In the genomic region with DNA sequence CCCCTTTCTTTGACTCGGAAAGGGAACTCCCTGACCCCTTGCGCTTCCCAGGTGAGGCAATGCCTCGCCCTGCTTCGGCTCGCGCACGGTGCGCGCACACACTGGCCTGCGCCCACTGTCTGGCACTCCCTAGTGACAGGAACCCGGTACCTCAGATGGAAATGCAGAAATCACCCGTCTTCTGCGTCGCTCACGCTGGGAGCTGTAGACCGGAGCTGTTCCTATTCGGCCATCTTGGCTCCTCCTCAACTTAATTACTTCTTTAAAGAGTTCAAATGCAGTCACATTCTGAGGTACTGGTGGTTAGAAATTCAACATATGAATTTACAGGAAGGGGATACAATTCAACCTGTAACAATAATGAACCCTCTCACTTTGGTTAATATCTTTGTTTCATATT, we compare ENCODE assay signal across 13 cellular contexts. TPM values are rescaled to one million over a fixed set of nuclear protein-coding genes. Genes with fewer than 3 reads are reported as not detected.
DNase-seq lines count a peak whose midpoint lies in the region; ATAC-seq, FAIRE-seq and TF ChIP-seq lines count a peak whose summit lies in the region.
"Not testable (repeated sequence)": the region's sequence is repeated elsewhere in the genome, so short reads cannot be mapped to it uniquely, and the experiment has no call there.
"Had no signal": no experiment of that assay in that cellular context is flagged by ENCODE, and none has a peak within 500 bp of the region (broad histone marks: within the 10 kb centered on the region; RNA-seq: fewer than 3 reads in every experiment).

No MANE protein-coding gene starts in this region.

- H3T11ph ChIP-seq in H9 (ENCODE audit: low read length): not testable (repeated sequence)

- CTCF ChIA-PET in H1 (lab: Charles Lee; ENCODE audit: partially characterized antibody): not testable (repeated sequence)

- ATAC-seq in natural killer cell: not testable (repeated sequence)

- H2BK120ac ChIP-seq in H9 (ENCODE audit: low read depth, low read length, poor library complexity, severe bottlenecking); H1 (replicated peaks; ENCODE audit: low read depth, low read length): not testable (repeated sequence)

- not testable (repeated sequence) for H2BK12ac ChIP-seq in H9 (ENCODE audit: insufficient read length, low read depth, low read length); H1 (ENCODE audit: low read depth, low read length)

- not testable (repeated sequence) for TF ChIP-seq CTCF in H9 (conservative IDR thresholded peaks at IDR 0.05); H1 (IDR thresholded peaks at IDR 0.05; ENCODE audit: control extremely low read depth in 1 of 3, insufficient read depth in 1 of 3, low read depth in 1 of 3, low read length in 3 of 3); natural killer cell (IDR thresholded peaks at IDR 0.05)

- not testable (repeated sequence) for H2AK5ac ChIP-seq in H9 (ENCODE audit: insufficient read length, low read length); H1 (ENCODE audit: low read depth, low read length)

- H3K4me1 ChIP-seq in H9 (ENCODE audit: insufficient read depth, low read length); H1 (replicated peaks in 1 of 4; ENCODE audit: control insufficient read depth in 3 of 4, insufficient read depth in 4 of 4, low read length in 3 of 4): not testable (repeated sequence)

- peaks cover 0 to 23% (median 0%) of the 10 kb centered on the region in 3 experiments; a peak in 2 of 7 replicates for H3K36me3 Mint-ChIP-seq in H9 (ENCODE audit: insufficient read depth in 1 of 3, low read depth in 3 of 3)
- not testable (repeated sequence) for H3K36me3 Mint-ChIP-seq in activated CD4-positive, alpha-beta T cell treated with anti-CD3 and anti-CD28 coated beads, Interleukin-2, amount 10 ng/mL, durations not matched to agents 24 days and 14 days (ENCODE audit: low read depth); natural killer cell

- not testable (repeated sequence) for H3K79me1 ChIP-seq in H9 (ENCODE audit: insufficient read depth, low read depth, low read length, poor library complexity, severe bottlenecking); H1 (ENCODE audit: low read depth, low read length)

- H3K79me2 ChIP-seq in H9 (ENCODE audit: insufficient read depth, low read length); H1 (ENCODE audit: control insufficient read depth in 1 of 2, insufficient read depth in 2 of 2, low read length in 2 of 2): not testable (repeated sequence)

- H3K36me3 ChIP-seq in H1 (ENCODE audit: control insufficient read depth in 2 of 4, insufficient read depth in 4 of 4, low read length in 3 of 4): not testable (repeated sequence)

- TF ChIP-seq POLR2A in H1 (IDR thresholded peaks at IDR 0.05; ENCODE audit: control extremely low read depth in 1 of 2, low read depth in 2 of 2, low read length in 2 of 2): not testable (repeated sequence)

- H3K9me3 ChIP-seq in H9 (ENCODE audit: control insufficient read depth, low read depth, low read length); H1 (ENCODE audit: insufficient read depth in 2 of 2, low read depth in 1 of 2, low read length in 1 of 2): not testable (repeated sequence)

- intact Hi-C loops in activated CD4-positive, alpha-beta T cell treated with anti-CD3 and anti-CD28 coated beads, Interleukin-2, amount 10 ng/mL, durations not matched to agents 24 days and 14 days (cut with micrococcal nuclease): loop anchor here (5.0 kb wide), 2 partner anchors 50 to 205 kb away; no protein-coding TSS in a partner anchor
- intact Hi-C loops in natural killer cell (cut with micrococcal nuclease): not testable (repeated sequence)

- not testable (repeated sequence) for FAIRE-seq in H1 (lab: Jason Lieb, UNC)

- H2AFZ ChIP-seq in H9 (ENCODE audit: low read length); H1 (ENCODE audit: low read length): not testable (repeated sequence)

- H3K9me3 Mint-ChIP-seq in H9: peaks cover 11% of the 10 kb centered on the region in 2 experiments; a peak in 4 of 5 replicates
- H3K9me3 Mint-ChIP-seq in activated CD4-positive, alpha-beta T cell treated with anti-CD3 and anti-CD28 coated beads, Interleukin-2, amount 10 ng/mL, durations not matched to agents 24 days and 14 days: peaks cover 15% of the 10 kb centered on the region
- not testable (repeated sequence) for H3K9me3 Mint-ChIP-seq in natural killer cell

- TF ChIP-seq EP300 in H1 (IDR thresholded peaks at IDR 0.05; ENCODE audit: borderline replicate concordance in 1 of 2, low read depth in 2 of 2, low read length in 2 of 2): not testable (repeated sequence)

- not testable (repeated sequence) for H3K27me3 Mint-ChIP-seq in H9 (ENCODE audit: low read depth); natural killer cell (ENCODE audit: low read depth in 2 of 2)
- peaks cover 11% of the 10 kb centered on the region for H3K27me3 Mint-ChIP-seq in activated CD4-positive, alpha-beta T cell treated with anti-CD3 and anti-CD28 coated beads, Interleukin-2, amount 10 ng/mL, durations not matched to agents 24 days and 14 days

- DNase-seq in DMS114 treated with DMSO at 0.1 percent for 48 hours (lab: John Stamatoyannopoulos, UW; ENCODE audit: unreplicated experiment) (peak; percentile 43), H9 (peak; percentile 55), NCI-H146 (lab: John Stamatoyannopoulos, UW) (peak; percentile 26), NCI-H748 treated with DMSO at 0.1 percent for 48 hours (lab: John Stamatoyannopoulos, UW) (peak; percentile 21)
- peak; percentile 28 for DNase-seq in activated CD4-positive, alpha-beta T cell treated with anti-CD3 and anti-CD28 coated beads, Interleukin-2, amount 10 ng/mL, durations not matched to agents 24 days and 14 days
- DNase-seq in H1 (ENCODE audit: low read depth in 1 of 2, low spot score in 2 of 2); natural killer cell: not testable (repeated sequence)

- H3K27ac ChIP-seq in H9 (ENCODE audit: insufficient read length, low read depth, low read length); H1 (ENCODE audit: low read depth, low read length): not testable (repeated sequence)

- H2BK15ac ChIP-seq in H9 (ENCODE audit: low read depth, low read length); H1 (ENCODE audit: low read length): not testable (repeated sequence)

- not testable (repeated sequence) for H3K56ac ChIP-seq in H9 (ENCODE audit: insufficient read length, low read depth, low read length); H1 (replicated peaks; ENCODE audit: insufficient read length, low read depth, low read length)

- not testable (repeated sequence) for H3K4me1 Mint-ChIP-seq in H9
- H3K4me1 Mint-ChIP-seq in activated CD4-positive, alpha-beta T cell treated with anti-CD3 and anti-CD28 coated beads, Interleukin-2, amount 10 ng/mL, durations not matched to agents 24 days and 14 days: peaks cover 22% of the 10 kb centered on the region
- H3K4me1 Mint-ChIP-seq in natural killer cell: peaks cover 36 to 38% of the 10 kb centered on the region in 2 donors

- POLR2A ChIA-PET in H1 (lab: Charles Lee; ENCODE audit: partially characterized antibody): not testable (repeated sequence)

- peak overlapping the region in 1 of 4 experiments; percentile 18; a peak in 1 of 8 replicates for H3K4me3 ChIP-seq in H1 (ENCODE audit: extremely low read depth in 1 of 4, insufficient read depth in 2 of 4, low read depth in 3 of 4, low read length in 4 of 4)

- H3K9ac ChIP-seq in H9 (ENCODE audit: extremely low read depth, insufficient read length, low read length); H1 (replicated peaks in 1 of 4; ENCODE audit: extremely low read depth in 1 of 4, low read depth in 3 of 4, low read length in 3 of 4): not testable (repeated sequence)

- not testable (repeated sequence) for H2BK5ac ChIP-seq in H9 (ENCODE audit: insufficient read length, low read length); H1 (ENCODE audit: low read depth, low read length)

- H4K20me1 ChIP-seq in H9 (ENCODE audit: control insufficient read depth, insufficient read depth, insufficient read length); H1 (replicated peaks in 1 of 2; ENCODE audit: control insufficient read depth in 1 of 2, insufficient read depth in 2 of 2, low read length in 2 of 2): not testable (repeated sequence)

- H3K14ac ChIP-seq in H9 (ENCODE audit: insufficient read depth, low read length); H1 (ENCODE audit: insufficient read length): not testable (repeated sequence)

- no CpG with 5 or more reads among the region's 17 CpGs for WGBS in H9 (ENCODE audit: extremely low coverage, insufficient read length, low lambda C conversion rate)
- WGBS in H1 (ENCODE audit: extremely low coverage in 1 of 2, insufficient coverage in 1 of 2, insufficient read length in 1 of 2, insufficient replicate concordance in 2 of 2, low coverage in 1 of 2, low lambda C conversion rate in 2 of 2, missing lambda C conversion rate in 1 of 2), 2 experiments: 98% methylated on average over 7 of the region's 17 CpGs; no CpG with 5 or more reads in 1 of the 2 experiments

- H3K4me3 Mint-ChIP-seq in H9: peak overlapping the region in 1 of 2 experiments; percentile 19; a peak in 2 of 5 replicates
- H3K4me3 Mint-ChIP-seq in activated CD4-positive, alpha-beta T cell treated with anti-CD3 and anti-CD28 coated beads, Interleukin-2, amount 10 ng/mL, durations not matched to agents 24 days and 14 days: not testable (repeated sequence)
- H3K4me3 Mint-ChIP-seq in natural killer cell: peak overlapping the region; percentile 66

- not testable (repeated sequence) for H3K23me2 ChIP-seq in H9 (ENCODE audit: insufficient read length, low read depth, low read length, poor library complexity, severe bottlenecking); H1 (ENCODE audit: low read depth, low read length)

- not testable (repeated sequence) for H3K27me3 ChIP-seq in H9 (ENCODE audit: insufficient read depth, low read length); H1 (replicated peaks in 1 of 4; ENCODE audit: control insufficient read depth in 3 of 4, extremely low read depth in 1 of 4, insufficient read depth in 3 of 4, low read length in 3 of 4)

- H4K5ac ChIP-seq in H9 (ENCODE audit: insufficient read length, low read depth, low read length); H1 (ENCODE audit: insufficient read length, low read depth, low read length): not testable (repeated sequence)

- H4K91ac ChIP-seq in H9 (ENCODE audit: insufficient read length, low read depth, low read length); H1 (replicated peaks; ENCODE audit: insufficient read length, low read length): not testable (repeated sequence)

- not testable (repeated sequence) for TF ChIP-seq RAD21 in H1 (IDR thresholded peaks at IDR 0.05 in 1 of 2, conservative IDR thresholded peaks at IDR 0.05 in 1 of 2; ENCODE audit: low read depth in 2 of 2, low read length in 2 of 2)

- not testable (repeated sequence) for H3K23ac ChIP-seq in H9 (ENCODE audit: insufficient read length, low read depth, low read length); H1 (ENCODE audit: insufficient read length)

- not testable (repeated sequence) for H3K18ac ChIP-seq in H9 (ENCODE audit: insufficient read length, low read depth, low read length); H1 (ENCODE audit: extremely low read depth, low read length)

- not testable (repeated sequence) for H3K4ac ChIP-seq in H9 (ENCODE audit: low read depth, low read length); H1 (replicated peaks; ENCODE audit: insufficient read length, low read depth, low read length)

- H4K8ac ChIP-seq in H9 (replicated peaks; ENCODE audit: insufficient read length, low read depth, low read length); H1 (ENCODE audit: extremely low read depth, insufficient read depth, low read length): not testable (repeated sequence)

- H3K27ac Mint-ChIP-seq in H9 (peak overlapping the region in 1 of 3 experiments; percentile 95; a peak in 1 of 7 replicates), natural killer cell (peak overlapping the region; percentile 84 to 86)
- not testable (repeated sequence) for H3K27ac Mint-ChIP-seq in activated CD4-positive, alpha-beta T cell treated with anti-CD3 and anti-CD28 coated beads, Interleukin-2, amount 10 ng/mL, durations not matched to agents 24 days and 14 days

- H3K4me2 ChIP-seq in H9 (ENCODE audit: insufficient read depth, insufficient read length, low read length); H1 (ENCODE audit: insufficient read depth in 1 of 2, low read depth in 2 of 2, low read length in 2 of 2): not testable (repeated sequence)

- H2BK20ac ChIP-seq in H9 (ENCODE audit: low read depth, low read length, poor library complexity, severe bottlenecking); H1 (ENCODE audit: low read length): not testable (repeated sequence)

RNA-seq across cellular contexts. Expression of a gene that starts 10.4 kb away (rescaled TPM):
- total RNA-seq in H9 (2021) (0.50 and 0.70 TPM in 2 replicates), natural killer cell (1 to 10 TPM in 2 of 3 donors, under 1 TPM in 1; 0.96 to 2.1 (median 1.4) TPM)
- total RNA-seq in activated CD4-positive, alpha-beta T cell treated with anti-CD3 and anti-CD28 coated beads, Interleukin-2, amount 10 ng/mL, durations not matched to agents 24 days and 14 days: 0.14 TPM in 1 of 2 replicates, not detected in the other
- total RNA-seq in H1 (2021; fragmentation: NEBNext Ultra II Directional; extraction: Animal tissue kit (Norgen Biotek cat#: 25700)): 0.58 and 0.90 TPM in 2 replicates
- polyA plus RNA-seq in H1 (2011; rRNA removed): 0.13 and 0.14 TPM in 2 replicates
- polyA plus RNA-seq in H1 (2011; cell fraction: cytosol; rRNA removed): 0.28 TPM
- 0.29 TPM for polyA plus RNA-seq in H1 (2011; cell fraction: nucleus; rRNA removed)
- polyA plus RNA-seq in H1 (2012, experiment 1 of 2): 0.20 to 0.91 TPM (median 0.35 TPM) in 4 replicates
- not detected for polyA plus RNA-seq in H1 (2012, experiment 2 of 2)
- 0.89 TPM for polyA plus RNA-seq in H1 (2013, experiment 1 of 2)
- 0.66 TPM for polyA plus RNA-seq in H1 (2013, experiment 2 of 2)
- polyA minus RNA-seq in H1 (2011; rRNA and poly(A)+ RNA removed): 0.27 and 0.73 TPM in 2 replicates
- polyA minus RNA-seq in H1 (2011; cell fraction: cytosol; rRNA and poly(A)+ RNA removed): 0.29 TPM
- 0.80 TPM for polyA minus RNA-seq in H1 (2011; cell fraction: nucleus; rRNA and poly(A)+ RNA removed)
- total RNA-seq: G401 had no signal

RNA-seq across cellular contexts. Expression of a gene that starts 36.9 kb away (rescaled TPM):
- total RNA-seq in H9 (2021) (19.9 and 22.4 TPM in 2 replicates), natural killer cell (1 to 10 TPM in 2 of 3 donors, under 1 TPM in 1; 0.94 to 1.9 (median 1.8) TPM)
- total RNA-seq in activated CD4-positive, alpha-beta T cell treated with anti-CD3 and anti-CD28 coated beads, Interleukin-2, amount 10 ng/mL, durations not matched to agents 24 days and 14 days: 1.1 and 1.7 TPM in 2 replicates
- total RNA-seq in H1 (2021; fragmentation: NEBNext Ultra II Directional; extraction: Animal tissue kit (Norgen Biotek cat#: 25700)): 22.3 and 23.9 TPM in 2 replicates
- polyA plus RNA-seq in H1 (2011; rRNA removed): 13.0 and 21.2 TPM in 2 replicates
- polyA plus RNA-seq in H1 (2011; cell fraction: cytosol; rRNA removed): 26.5 TPM
- 4.6 TPM for polyA plus RNA-seq in H1 (2011; cell fraction: nucleus; rRNA removed)
- polyA plus RNA-seq in H1 (2012, experiment 1 of 2): 22.8 to 34.3 TPM (median 25.1 TPM) in 4 replicates
- polyA plus RNA-seq in H1 (2012, experiment 2 of 2): 5.9 TPM
- polyA plus RNA-seq in H1 (2013, experiment 1 of 2): 28.0 TPM
- 30.3 TPM for polyA plus RNA-seq in H1 (2013, experiment 2 of 2)
- polyA minus RNA-seq in H1 (2011; rRNA and poly(A)+ RNA removed): 6.1 and 7.3 TPM in 2 replicates
- polyA minus RNA-seq in H1 (2011; cell fraction: cytosol; rRNA and poly(A)+ RNA removed): 9.8 TPM
- polyA minus RNA-seq in H1 (2011; cell fraction: nucleus; rRNA and poly(A)+ RNA removed): 7.3 TPM

RNA-seq across cellular contexts. Expression of a gene that starts 40.6 kb away (rescaled TPM):
- total RNA-seq in H9 (2021) (not detected in 2 replicates), natural killer cell (not detected)
- not detected in 2 replicates for total RNA-seq in activated CD4-positive, alpha-beta T cell treated with anti-CD3 and anti-CD28 coated beads, Interleukin-2, amount 10 ng/mL, durations not matched to agents 24 days and 14 days
- not detected in 2 replicates for total RNA-seq in H1 (2021; fragmentation: NEBNext Ultra II Directional; extraction: Animal tissue kit (Norgen Biotek cat#: 25700))
- not detected in 2 replicates for polyA plus RNA-seq in H1 (2011; rRNA removed)
- polyA plus RNA-seq in H1 (2011; cell fraction: cytosol; rRNA removed): not detected
- not detected for polyA plus RNA-seq in H1 (2011; cell fraction: nucleus; rRNA removed)
- not detected in 4 replicates for polyA plus RNA-seq in H1 (2012, experiment 1 of 2)
- polyA plus RNA-seq in H1 (2012, experiment 2 of 2): not detected
- polyA plus RNA-seq in H1 (2013, experiment 1 of 2): not detected
- polyA plus RNA-seq in H1 (2013, experiment 2 of 2): not detected
- polyA minus RNA-seq in H1 (2011; rRNA and poly(A)+ RNA removed): not detected in 2 replicates
- polyA minus RNA-seq in H1 (2011; cell fraction: cytosol; rRNA and poly(A)+ RNA removed): not detected
- polyA minus RNA-seq in H1 (2011; cell fraction: nucleus; rRNA and poly(A)+ RNA removed): 0.30 TPM
- total RNA-seq: G401; HepG2; Right ventricle myocardium inferior; SK-MEL-5; T-helper 1 cell treated with Interleukin-12 subunit alpha and Interleukin-12 subunit beta and Interleukin-4 antibody, amounts not matched to agents 30 ng/mL and 1 ng/mL, for 36 hours had no signal
- polyA plus RNA-seq: CD14-positive monocyte, HepG2 had no signal

RNA-seq across cellular contexts. Expression of a gene that starts 47.3 kb away (rescaled TPM):
- total RNA-seq in H9 (2021) (9.8 and 9.9 TPM in 2 replicates), natural killer cell (10 to 100 TPM; 37.9 to 43.3 (median 40.2) TPM)
- total RNA-seq in activated CD4-positive, alpha-beta T cell treated with anti-CD3 and anti-CD28 coated beads, Interleukin-2, amount 10 ng/mL, durations not matched to agents 24 days and 14 days: 10.9 and 11.5 TPM in 2 replicates
- total RNA-seq in H1 (2021; fragmentation: NEBNext Ultra II Directional; extraction: Animal tissue kit (Norgen Biotek cat#: 25700)): 8.8 and 9.4 TPM in 2 replicates
- 2.6 and 4.6 TPM in 2 replicates for polyA plus RNA-seq in H1 (2011; rRNA removed)
- 3.7 TPM for polyA plus RNA-seq in H1 (2011; cell fraction: cytosol; rRNA removed)
- 5.2 TPM for polyA plus RNA-seq in H1 (2011; cell fraction: nucleus; rRNA removed)
- 4.2 to 5.0 TPM (median 4.5 TPM) in 4 replicates for polyA plus RNA-seq in H1 (2012, experiment 1 of 2)
- polyA plus RNA-seq in H1 (2012, experiment 2 of 2): 0.45 TPM
- polyA plus RNA-seq in H1 (2013, experiment 1 of 2): 4.4 TPM
- polyA plus RNA-seq in H1 (2013, experiment 2 of 2): 4.3 TPM
- polyA minus RNA-seq in H1 (2011; rRNA and poly(A)+ RNA removed): 10.4 and 13.4 TPM in 2 replicates
- polyA minus RNA-seq in H1 (2011; cell fraction: cytosol; rRNA and poly(A)+ RNA removed): 4.9 TPM
- polyA minus RNA-seq in H1 (2011; cell fraction: nucleus; rRNA and poly(A)+ RNA removed): 11.3 TPM
